1 cellular context compared by ENCODE assay signal in the genomic region with DNA sequence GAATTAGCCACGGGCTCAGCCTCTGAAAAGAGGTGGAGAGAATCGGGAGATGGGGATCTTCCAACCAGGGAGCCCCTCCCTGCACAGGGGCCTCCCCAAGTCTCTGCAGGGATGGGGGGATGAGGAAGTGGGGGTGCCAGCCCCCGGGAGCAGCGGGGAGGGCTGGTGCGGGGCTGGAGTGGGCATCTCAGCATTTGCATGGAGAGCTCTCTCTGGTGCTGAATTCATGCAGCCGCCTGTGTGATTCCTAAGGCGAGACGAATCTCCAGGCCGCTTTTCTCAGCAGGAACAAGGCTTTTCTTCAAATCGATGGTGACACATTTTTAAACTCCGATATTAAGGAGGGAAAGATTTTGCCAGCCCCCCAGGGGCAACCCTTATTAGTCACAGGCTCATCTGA.
TF ChIP-seq lines count a peak whose summit lies in the region.

No MANE protein-coding gene starts in this region.

TF ChIP-seq in GM23338, 12 proteins besides CTCF, POLR2A, EP300 and RAD21 (continued from another document):
- TF ChIP-seq, protein P1, sequence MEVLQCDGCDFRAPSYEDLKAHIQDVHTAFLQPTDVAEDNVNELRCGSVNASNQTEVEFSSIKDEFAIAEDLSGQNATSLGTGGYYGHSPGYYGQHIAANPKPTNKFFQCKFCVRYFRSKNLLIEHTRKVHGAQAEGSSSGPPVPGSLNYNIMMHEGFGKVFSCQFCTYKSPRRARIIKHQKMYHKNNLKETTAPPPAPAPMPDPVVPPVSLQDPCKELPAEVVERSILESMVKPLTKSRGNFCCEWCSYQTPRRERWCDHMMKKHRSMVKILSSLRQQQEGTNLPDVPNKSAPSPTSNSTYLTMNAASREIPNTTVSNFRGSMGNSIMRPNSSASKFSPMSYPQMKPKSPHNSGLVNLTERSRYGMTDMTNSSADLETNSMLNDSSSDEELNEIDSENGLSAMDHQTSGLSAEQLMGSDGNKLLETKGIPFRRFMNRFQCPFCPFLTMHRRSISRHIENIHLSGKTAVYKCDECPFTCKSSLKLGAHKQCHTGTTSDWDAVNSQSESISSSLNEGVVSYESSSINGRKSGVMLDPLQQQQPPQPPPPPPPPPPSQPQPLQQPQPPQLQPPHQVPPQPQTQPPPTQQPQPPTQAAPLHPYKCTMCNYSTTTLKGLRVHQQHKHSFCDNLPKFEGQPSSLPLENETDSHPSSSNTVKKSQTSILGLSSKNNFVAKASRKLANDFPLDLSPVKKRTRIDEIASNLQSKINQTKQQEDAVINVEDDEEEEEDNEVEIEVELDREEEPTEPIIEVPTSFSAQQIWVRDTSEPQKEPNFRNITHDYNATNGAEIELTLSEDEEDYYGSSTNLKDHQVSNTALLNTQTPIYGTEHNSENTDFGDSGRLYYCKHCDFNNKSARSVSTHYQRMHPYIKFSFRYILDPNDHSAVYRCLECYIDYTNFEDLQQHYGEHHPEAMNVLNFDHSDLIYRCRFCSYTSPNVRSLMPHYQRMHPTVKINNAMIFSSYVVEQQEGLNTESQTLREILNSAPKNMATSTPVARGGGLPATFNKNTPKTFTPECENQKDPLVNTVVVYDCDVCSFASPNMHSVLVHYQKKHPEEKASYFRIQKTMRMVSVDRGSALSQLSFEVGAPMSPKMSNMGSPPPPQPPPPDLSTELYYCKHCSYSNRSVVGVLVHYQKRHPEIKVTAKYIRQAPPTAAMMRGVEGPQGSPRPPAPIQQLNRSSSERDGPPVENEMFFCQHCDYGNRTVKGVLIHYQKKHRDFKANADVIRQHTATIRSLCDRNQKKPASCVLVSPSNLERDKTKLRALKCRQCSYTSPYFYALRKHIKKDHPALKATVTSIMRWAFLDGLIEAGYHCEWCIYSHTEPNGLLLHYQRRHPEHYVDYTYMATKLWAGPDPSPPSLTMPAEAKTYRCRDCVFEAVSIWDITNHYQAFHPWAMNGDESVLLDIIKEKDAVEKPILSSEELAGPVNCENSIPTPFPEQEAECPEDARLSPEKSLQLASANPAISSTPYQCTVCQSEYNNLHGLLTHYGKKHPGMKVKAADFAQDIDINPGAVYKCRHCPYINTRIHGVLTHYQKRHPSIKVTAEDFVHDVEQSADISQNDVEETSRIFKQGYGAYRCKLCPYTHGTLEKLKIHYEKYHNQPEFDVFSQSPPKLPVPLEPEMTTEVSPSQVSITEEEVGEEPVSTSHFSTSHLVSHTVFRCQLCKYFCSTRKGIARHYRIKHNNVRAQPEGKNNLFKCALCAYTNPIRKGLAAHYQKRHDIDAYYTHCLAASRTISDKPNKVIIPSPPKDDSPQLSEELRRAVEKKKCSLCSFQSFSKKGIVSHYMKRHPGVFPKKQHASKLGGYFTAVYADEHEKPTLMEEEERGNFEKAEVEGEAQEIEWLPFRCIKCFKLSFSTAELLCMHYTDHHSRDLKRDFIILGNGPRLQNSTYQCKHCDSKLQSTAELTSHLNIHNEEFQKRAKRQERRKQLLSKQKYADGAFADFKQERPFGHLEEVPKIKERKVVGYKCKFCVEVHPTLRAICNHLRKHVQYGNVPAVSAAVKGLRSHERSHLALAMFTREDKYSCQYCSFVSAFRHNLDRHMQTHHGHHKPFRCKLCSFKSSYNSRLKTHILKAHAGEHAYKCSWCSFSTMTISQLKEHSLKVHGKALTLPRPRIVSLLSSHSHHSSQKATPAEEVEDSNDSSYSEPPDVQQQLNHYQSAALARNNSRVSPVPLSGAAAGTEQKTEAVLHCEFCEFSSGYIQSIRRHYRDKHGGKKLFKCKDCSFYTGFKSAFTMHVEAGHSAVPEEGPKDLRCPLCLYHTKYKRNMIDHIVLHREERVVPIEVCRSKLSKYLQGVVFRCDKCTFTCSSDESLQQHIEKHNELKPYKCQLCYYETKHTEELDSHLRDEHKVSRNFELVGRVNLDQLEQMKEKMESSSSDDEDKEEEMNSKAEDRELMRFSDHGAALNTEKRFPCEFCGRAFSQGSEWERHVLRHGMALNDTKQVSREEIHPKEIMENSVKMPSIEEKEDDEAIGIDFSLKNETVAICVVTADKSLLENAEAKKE (CRISPR knock-in tag; IDR thresholded peaks at IDR 0.05), result no peak
- TF ChIP-seq, protein P2, sequence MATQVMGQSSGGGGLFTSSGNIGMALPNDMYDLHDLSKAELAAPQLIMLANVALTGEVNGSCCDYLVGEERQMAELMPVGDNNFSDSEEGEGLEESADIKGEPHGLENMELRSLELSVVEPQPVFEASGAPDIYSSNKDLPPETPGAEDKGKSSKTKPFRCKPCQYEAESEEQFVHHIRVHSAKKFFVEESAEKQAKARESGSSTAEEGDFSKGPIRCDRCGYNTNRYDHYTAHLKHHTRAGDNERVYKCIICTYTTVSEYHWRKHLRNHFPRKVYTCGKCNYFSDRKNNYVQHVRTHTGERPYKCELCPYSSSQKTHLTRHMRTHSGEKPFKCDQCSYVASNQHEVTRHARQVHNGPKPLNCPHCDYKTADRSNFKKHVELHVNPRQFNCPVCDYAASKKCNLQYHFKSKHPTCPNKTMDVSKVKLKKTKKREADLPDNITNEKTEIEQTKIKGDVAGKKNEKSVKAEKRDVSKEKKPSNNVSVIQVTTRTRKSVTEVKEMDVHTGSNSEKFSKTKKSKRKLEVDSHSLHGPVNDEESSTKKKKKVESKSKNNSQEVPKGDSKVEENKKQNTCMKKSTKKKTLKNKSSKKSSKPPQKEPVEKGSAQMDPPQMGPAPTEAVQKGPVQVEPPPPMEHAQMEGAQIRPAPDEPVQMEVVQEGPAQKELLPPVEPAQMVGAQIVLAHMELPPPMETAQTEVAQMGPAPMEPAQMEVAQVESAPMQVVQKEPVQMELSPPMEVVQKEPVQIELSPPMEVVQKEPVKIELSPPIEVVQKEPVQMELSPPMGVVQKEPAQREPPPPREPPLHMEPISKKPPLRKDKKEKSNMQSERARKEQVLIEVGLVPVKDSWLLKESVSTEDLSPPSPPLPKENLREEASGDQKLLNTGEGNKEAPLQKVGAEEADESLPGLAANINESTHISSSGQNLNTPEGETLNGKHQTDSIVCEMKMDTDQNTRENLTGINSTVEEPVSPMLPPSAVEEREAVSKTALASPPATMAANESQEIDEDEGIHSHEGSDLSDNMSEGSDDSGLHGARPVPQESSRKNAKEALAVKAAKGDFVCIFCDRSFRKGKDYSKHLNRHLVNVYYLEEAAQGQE (IDR thresholded peaks at IDR 0.05; ENCODE audit: unreplicated experiment), result peak; percentile 36
- TF ChIP-seq NANOG (IDR thresholded peaks at IDR 0.05; ENCODE audit: borderline replicate concordance) (no peak), POLR2AphosphoS5 (IDR thresholded peaks at IDR 0.05; ENCODE audit: low read depth) (no peak), EZH2 (IDR thresholded peaks at IDR 0.05; ENCODE audit: low read depth, unreplicated experiment) (no peak)
